Comparison of ENCODE assay signal across 26 cellular contexts in the genomic region with DNA sequence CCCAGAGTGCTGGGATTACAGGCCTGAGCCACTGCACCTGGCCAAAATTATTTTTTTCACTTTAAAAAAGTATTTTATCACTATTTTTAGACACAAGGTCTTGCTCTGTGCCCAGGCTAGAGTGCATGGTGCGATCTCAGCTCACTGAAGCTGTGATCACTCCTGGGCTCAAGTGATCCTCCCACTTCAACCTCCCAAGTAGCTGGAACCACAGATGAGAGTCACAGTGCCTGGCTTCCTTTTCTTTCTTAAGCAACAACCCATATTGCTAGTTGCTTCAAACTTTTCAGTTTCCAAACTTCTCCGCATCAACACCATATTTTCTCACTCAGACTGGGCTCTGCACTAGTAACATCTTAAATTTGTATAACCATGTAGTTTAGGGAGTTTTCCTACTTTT. TPM values are rescaled to one million over a fixed set of nuclear protein-coding genes. Genes with fewer than 3 reads are reported as not detected.
DNase-seq lines count a peak whose midpoint lies in the region; ATAC-seq and TF ChIP-seq lines count a peak whose summit lies in the region.
"Had no signal": no experiment of that assay in that cellular context is flagged by ENCODE, and none has a peak within 500 bp of the region (broad histone marks: within the 10 kb centered on the region; RNA-seq: fewer than 3 reads in every experiment).

No MANE protein-coding gene starts in this region.

- no peaks in the 10 kb centered on the region for H3K36me3 Mint-ChIP-seq in endothelial cell (ENCODE audit: low read depth, unreplicated experiment)

- H3K27me3 Mint-ChIP-seq in endothelial cell (ENCODE audit: unreplicated experiment), result no peaks in the 10 kb centered on the region

- ATAC-seq in HG03439 (IDR thresholded peaks at IDR 0.05; ENCODE audit: unreplicated experiment) (no peak), GM21825 (IDR thresholded peaks at IDR 0.05; ENCODE audit: unreplicated experiment) (no peak)
- ATAC-seq: GM23338, Panc1 had no signal

- H3K36me3 ChIP-seq in left ventricle myocardium inferior, result no peaks in the 10 kb centered on the region

- no peak for TF ChIP-seq CTCF in NB4 (IDR thresholded peaks at IDR 0.05; ENCODE audit: low read depth, low read length)
- TF ChIP-seq CTCF in endothelial cell (IDR thresholded peaks at IDR 0.05; ENCODE audit: unreplicated experiment), result no peak
- TF ChIP-seq CTCF in left ventricle myocardium inferior (IDR thresholded peaks at IDR 0.05; ENCODE audit: borderline replicate concordance), result no peak

- H3K9me3 Mint-ChIP-seq in endothelial cell (ENCODE audit: unreplicated experiment), result no peaks in the 10 kb centered on the region
- H3K9me3 Mint-ChIP-seq: CD4-positive, alpha-beta T cell; GM23338; H9 had no signal

- no peaks in the 10 kb centered on the region for H3K9me3 ChIP-seq in left ventricle myocardium inferior (replicated peaks)
- H3K9me3 ChIP-seq: SK-N-SH had no signal

- no peak overlapping the region for H3K27ac ChIP-seq in left ventricle myocardium inferior (replicated peaks)

- no peak overlapping the region for H3K4me3 ChIP-seq in NB4 (ENCODE audit: low read depth, low read length)
- H3K4me3 ChIP-seq in left ventricle myocardium inferior, result no peak overlapping the region
- H3K4me3 ChIP-seq: GM23338 had no signal

- no peak for TF ChIP-seq POLR2A in NB4 (IDR thresholded peaks at IDR 0.05; ENCODE audit: extremely low read depth, insufficient read length)

- no peaks in the 10 kb centered on the region for H3K4me1 ChIP-seq in left ventricle myocardium inferior

- H3K4me3 Mint-ChIP-seq in endothelial cell (ENCODE audit: unreplicated experiment), result no peak overlapping the region
- H3K4me3 Mint-ChIP-seq: CD4-positive, alpha-beta T cell; GM23338; H9 had no signal

- H3K4me1 Mint-ChIP-seq in endothelial cell (ENCODE audit: unreplicated experiment), result peaks cover 8% of the 10 kb centered on the region

- intact Hi-C loops in left ventricle myocardium inferior (cut with micrococcal nuclease), result no loop called here

- peaks cover 7% of the 10 kb centered on the region for H3K27me3 ChIP-seq in left ventricle myocardium inferior (ENCODE audit: low read depth)

- DNase-seq in SIG-M5 treated with dmso at 0.1 percent for 504 hours (lab: John Stamatoyannopoulos, UW; ENCODE audit: unreplicated experiment) (peak; percentile 16), SIG-M5 (lab: John Stamatoyannopoulos, UW) (no peak), NB4 (ENCODE audit: low read depth) (peak; percentile 61), endothelial cell (ENCODE audit: low spot score) (no peak), left ventricle myocardium inferior (no peak), amygdala (lab: John Stamatoyannopoulos, UW) (no peak)
- DNase-seq: 8988T; ACHN; CD4-positive, alpha-beta T cell; DMS53; H9; KG1; MM.1S; NCI-H1105 treated with DMSO at 0.1 percent for 48 hours; NCI-H146; NCI-H1930; NCI-H2107; NCI-H524; NCI-H774; NK-92 treated with Interleukin-12 subunit alpha and Interleukin-12 subunit beta, amount 100 ng/mL, for 24 hours; SHP77 treated with DMSO at 0.1 percent for 48 hours; SK-N-SH had no signal

- H3K27ac Mint-ChIP-seq in endothelial cell (ENCODE audit: unreplicated experiment), result peak overlapping the region; percentile 1
- H3K27ac Mint-ChIP-seq: CD4-positive, alpha-beta T cell; GM23338 had no signal

RNA-seq across cellular contexts. Expression of gene SMC3, which starts 9.5 kb away (rescaled TPM):
- total RNA-seq in endothelial cell (ENCODE audit: unreplicated experiment) (36.2 TPM), left ventricle myocardium inferior (20.9 TPM)

Comparison
In these comparisons a context has a peak if more than half of its experiments do, and no peak if none do; other contexts are left out.
1. DNase-seq: peak in SIG-M5 treated with dmso at 0.1 percent for 504 hours (single experiment) and NB4 (single experiment); none in SIG-M5 (single experiment), endothelial cell (single experiment), left ventricle myocardium inferior (single experiment) and amygdala (0 of 56).